8 cellular contexts compared by ENCODE assay signal in genomic region chr14:73236752-73237218, GRCh38. TPM values are rescaled to one million over a fixed set of nuclear protein-coding genes. Genes with fewer than 3 reads are reported as not detected.
DNase-seq lines count a peak whose midpoint lies in the region; ATAC-seq, FAIRE-seq and TF ChIP-seq lines count a peak whose summit lies in the region.

No MANE protein-coding gene starts in this region.

- H3K4ac ChIP-seq in mesendoderm (ENCODE audit: low read depth, low read length): no peak overlapping the region

- H3K27me3 Mint-ChIP-seq in astrocyte (ENCODE audit: low read depth, unreplicated experiment): peaks cover 24% of the 10 kb centered on the region

- FAIRE-seq in astrocyte (lab: Jason Lieb, UNC): no peak

- H3K9me3 ChIP-seq in left ventricle myocardium inferior (replicated peaks): no peaks in the 10 kb centered on the region
- H3K9me3 ChIP-seq in astrocyte (ENCODE audit: insufficient read depth, low read depth, low read length): no peaks in the 10 kb centered on the region

- H3K4me1 Mint-ChIP-seq in astrocyte (ENCODE audit: low read depth, unreplicated experiment): peaks cover 52% of the 10 kb centered on the region

- no peak overlapping the region for H2BK5ac ChIP-seq in mesendoderm (ENCODE audit: low read length)

- DNase-seq in left ventricle myocardium inferior (no peak), Right ventricle myocardium superior (no peak), astrocyte (ENCODE audit: low read depth) (no peak), mesendoderm (peak; percentile 11), brain microvascular endothelial cell (no peak), omental fat pad (ENCODE audit: low spot score) (no peak), G401 (ENCODE audit: low spot score) (no peak)

- no peak overlapping the region for H2BK120ac ChIP-seq in mesendoderm (ENCODE audit: low read depth, low read length)

- no peaks in the 10 kb centered on the region for H3K36me3 Mint-ChIP-seq in astrocyte (ENCODE audit: low read depth, unreplicated experiment)

- H3K27ac ChIP-seq in left ventricle myocardium inferior (replicated peaks) (no peak overlapping the region), astrocyte (ENCODE audit: low read depth, low read length) (no peak overlapping the region), mesendoderm (ENCODE audit: low read depth, low read length) (no peak overlapping the region), brain microvascular endothelial cell (no peak overlapping the region)

- H3K79me1 ChIP-seq in mesendoderm (ENCODE audit: low read length): no peaks in the 10 kb centered on the region

- no peak overlapping the region for H4K8ac ChIP-seq in mesendoderm (ENCODE audit: low read depth, low read length)

- H2AK5ac ChIP-seq in mesendoderm (ENCODE audit: low read length): no peak overlapping the region

- H3K79me2 ChIP-seq in astrocyte (ENCODE audit: insufficient read depth, low read length): no peaks in the 10 kb centered on the region
- no peaks in the 10 kb centered on the region for H3K79me2 ChIP-seq in mesendoderm (ENCODE audit: control insufficient read depth, insufficient read depth, low read length)

- peaks cover 10% of the 10 kb centered on the region for H4K20me1 ChIP-seq in astrocyte (ENCODE audit: insufficient read depth, low read length)

- peak overlapping the region; percentile 0 for H3K27ac Mint-ChIP-seq in astrocyte (ENCODE audit: unreplicated experiment)

- no peak overlapping the region for H2BK15ac ChIP-seq in mesendoderm (replicated peaks; ENCODE audit: low read depth)

- H3K18ac ChIP-seq in mesendoderm (ENCODE audit: low read length): no peak overlapping the region

- H3K4me3 Mint-ChIP-seq in astrocyte (ENCODE audit: unreplicated experiment): peak overlapping the region; percentile 76

- no peak for ATAC-seq in Right ventricle myocardium superior (ENCODE audit: poor library complexity)
- no peak for ATAC-seq in SK-N-SH treated with all-trans-retinoic acid at 6 μM for 48 hours
- ATAC-seq in omental fat pad (ENCODE audit: low FRiP score): no peak

- H3K9me3 Mint-ChIP-seq in astrocyte (ENCODE audit: unreplicated experiment): no peaks in the 10 kb centered on the region

- H3K4me3 ChIP-seq in left ventricle myocardium inferior (peak overlapping the region; percentile 70), astrocyte (ENCODE audit: insufficient read depth, low read depth, low read length) (no peak overlapping the region), mesendoderm (ENCODE audit: low read length) (no peak overlapping the region), brain microvascular endothelial cell (ENCODE audit: low read depth, low read length) (no peak overlapping the region)

- in situ Hi-C loops in brain microvascular endothelial cell (cut with HindIII; ENCODE audit: low pct_ligation_motif_present, low sequenced_read_pairs) (no loop called here), G401 (cut with HindIII; ENCODE audit: low sequenced_read_pairs) (no loop called here)

- peaks cover 50% of the 10 kb centered on the region for H3K4me1 ChIP-seq in left ventricle myocardium inferior
- peaks cover 26% of the 10 kb centered on the region for H3K4me1 ChIP-seq in astrocyte (ENCODE audit: insufficient read depth, low read length)
- H3K4me1 ChIP-seq in mesendoderm (ENCODE audit: control insufficient read depth, low read depth, low read length): peaks cover 5% of the 10 kb centered on the region

- H3K27me3 ChIP-seq in left ventricle myocardium inferior (ENCODE audit: low read depth): peaks cover 86% of the 10 kb centered on the region
- H3K27me3 ChIP-seq in astrocyte (ENCODE audit: insufficient read depth, low read length): peaks cover 51% of the 10 kb centered on the region
- peaks cover 31% of the 10 kb centered on the region for H3K27me3 ChIP-seq in mesendoderm (ENCODE audit: insufficient read depth, low read length, poor library complexity)
- peaks cover 13% of the 10 kb centered on the region for H3K27me3 ChIP-seq in brain microvascular endothelial cell (replicated peaks)

- H3K36me3 ChIP-seq in left ventricle myocardium inferior (no peaks in the 10 kb centered on the region), astrocyte (ENCODE audit: insufficient read depth, low read length) (no peaks in the 10 kb centered on the region), mesendoderm (ENCODE audit: control insufficient read depth, insufficient read depth, low read length) (no peaks in the 10 kb centered on the region), brain microvascular endothelial cell (replicated peaks) (no peaks in the 10 kb centered on the region)

- no peak overlapping the region for H2AFZ ChIP-seq in astrocyte (ENCODE audit: low read depth, low read length)

- H3K4me2 ChIP-seq in astrocyte (ENCODE audit: low read length) (peak overlapping the region; percentile 84), mesendoderm (ENCODE audit: low read length) (no peak overlapping the region)

- no peak overlapping the region for H4K5ac ChIP-seq in mesendoderm (ENCODE audit: low read length)

- no peak overlapping the region for H3K56ac ChIP-seq in mesendoderm (ENCODE audit: low read length)

- H3K23ac ChIP-seq in mesendoderm (ENCODE audit: low read length): peak overlapping the region; percentile 15

- intact Hi-C loops in left ventricle myocardium inferior (cut with micrococcal nuclease): no loop called here
- intact Hi-C loops in Right ventricle myocardium superior (cut with DNase I): no loop called here

- H3K9ac ChIP-seq in astrocyte (ENCODE audit: low read length): no peak overlapping the region
- no peak overlapping the region for H3K9ac ChIP-seq in mesendoderm (ENCODE audit: low read length)

- no CpG with 5 or more reads among the region's 7 CpGs for WGBS in mesendoderm (ENCODE audit: extremely low coverage, insufficient coverage, low lambda C conversion rate)

- TF ChIP-seq CTCF in left ventricle myocardium inferior (IDR thresholded peaks at IDR 0.05; ENCODE audit: borderline replicate concordance): no peak
- no peak for TF ChIP-seq CTCF in astrocyte (IDR thresholded peaks at IDR 0.05; ENCODE audit: insufficient read depth, low read depth, low read length)
- no peak for TF ChIP-seq CTCF in brain microvascular endothelial cell (IDR thresholded peaks at IDR 0.05; ENCODE audit: low read depth, low read length, missing control alignments)
- TF ChIP-seq CTCF in omental fat pad (IDR thresholded peaks at IDR 0.05): no peak

TF ChIP-seq in SK-N-SH treated with all-trans-retinoic acid at 6 μM for 48 hours, 23 proteins besides CTCF, POLR2A, EP300 and RAD21 (continues in another document):
- TF ChIP-seq ZNF565 (CRISPR knock-in tag; conservative IDR thresholded peaks at IDR 0.05; ENCODE audit: low read depth) (no peak), PPARA (CRISPR knock-in tag; IDR thresholded peaks at IDR 0.05; ENCODE audit: borderline replicate concordance) (no peak), ZFP30 (CRISPR knock-in tag; IDR thresholded peaks at IDR 0.05) (no peak), RARB (CRISPR knock-in tag; IDR thresholded peaks at IDR 0.05) (no peak), GLIS3 (CRISPR knock-in tag; IDR thresholded peaks at IDR 0.05) (no peak), TCF4 (CRISPR knock-in tag; IDR thresholded peaks at IDR 0.05; ENCODE audit: borderline replicate concordance) (no peak), BACH2 (CRISPR knock-in tag; IDR thresholded peaks at IDR 0.05; ENCODE audit: borderline replicate concordance) (no peak), ZFP3 (CRISPR knock-in tag; IDR thresholded peaks at IDR 0.05) (no peak), ESRRG (CRISPR knock-in tag; IDR thresholded peaks at IDR 0.05) (no peak), CSDC2 (CRISPR knock-in tag; IDR thresholded peaks at IDR 0.05) (no peak), OSR1 (CRISPR knock-in tag; IDR thresholded peaks at IDR 0.05) (no peak), SNAI2 (CRISPR knock-in tag; IDR thresholded peaks at IDR 0.05) (no peak)
- TF ChIP-seq, protein P1, sequence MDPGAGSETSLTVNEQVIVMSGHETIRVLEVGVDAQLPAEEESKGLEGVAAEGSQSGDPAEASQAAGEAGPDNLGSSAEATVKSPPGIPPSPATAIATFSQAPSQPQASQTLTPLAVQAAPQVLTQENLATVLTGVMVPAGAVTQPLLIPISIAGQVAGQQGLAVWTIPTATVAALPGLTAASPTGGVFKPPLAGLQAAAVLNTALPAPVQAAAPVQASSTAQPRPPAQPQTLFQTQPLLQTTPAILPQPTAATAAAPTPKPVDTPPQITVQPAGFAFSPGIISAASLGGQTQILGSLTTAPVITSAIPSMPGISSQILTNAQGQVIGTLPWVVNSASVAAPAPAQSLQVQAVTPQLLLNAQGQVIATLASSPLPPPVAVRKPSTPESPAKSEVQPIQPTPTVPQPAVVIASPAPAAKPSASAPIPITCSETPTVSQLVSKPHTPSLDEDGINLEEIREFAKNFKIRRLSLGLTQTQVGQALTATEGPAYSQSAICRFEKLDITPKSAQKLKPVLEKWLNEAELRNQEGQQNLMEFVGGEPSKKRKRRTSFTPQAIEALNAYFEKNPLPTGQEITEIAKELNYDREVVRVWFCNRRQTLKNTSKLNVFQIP (CRISPR knock-in tag; IDR thresholded peaks at IDR 0.05; ENCODE audit: borderline replicate concordance, low read depth): no peak
- TF ChIP-seq, protein P2, sequence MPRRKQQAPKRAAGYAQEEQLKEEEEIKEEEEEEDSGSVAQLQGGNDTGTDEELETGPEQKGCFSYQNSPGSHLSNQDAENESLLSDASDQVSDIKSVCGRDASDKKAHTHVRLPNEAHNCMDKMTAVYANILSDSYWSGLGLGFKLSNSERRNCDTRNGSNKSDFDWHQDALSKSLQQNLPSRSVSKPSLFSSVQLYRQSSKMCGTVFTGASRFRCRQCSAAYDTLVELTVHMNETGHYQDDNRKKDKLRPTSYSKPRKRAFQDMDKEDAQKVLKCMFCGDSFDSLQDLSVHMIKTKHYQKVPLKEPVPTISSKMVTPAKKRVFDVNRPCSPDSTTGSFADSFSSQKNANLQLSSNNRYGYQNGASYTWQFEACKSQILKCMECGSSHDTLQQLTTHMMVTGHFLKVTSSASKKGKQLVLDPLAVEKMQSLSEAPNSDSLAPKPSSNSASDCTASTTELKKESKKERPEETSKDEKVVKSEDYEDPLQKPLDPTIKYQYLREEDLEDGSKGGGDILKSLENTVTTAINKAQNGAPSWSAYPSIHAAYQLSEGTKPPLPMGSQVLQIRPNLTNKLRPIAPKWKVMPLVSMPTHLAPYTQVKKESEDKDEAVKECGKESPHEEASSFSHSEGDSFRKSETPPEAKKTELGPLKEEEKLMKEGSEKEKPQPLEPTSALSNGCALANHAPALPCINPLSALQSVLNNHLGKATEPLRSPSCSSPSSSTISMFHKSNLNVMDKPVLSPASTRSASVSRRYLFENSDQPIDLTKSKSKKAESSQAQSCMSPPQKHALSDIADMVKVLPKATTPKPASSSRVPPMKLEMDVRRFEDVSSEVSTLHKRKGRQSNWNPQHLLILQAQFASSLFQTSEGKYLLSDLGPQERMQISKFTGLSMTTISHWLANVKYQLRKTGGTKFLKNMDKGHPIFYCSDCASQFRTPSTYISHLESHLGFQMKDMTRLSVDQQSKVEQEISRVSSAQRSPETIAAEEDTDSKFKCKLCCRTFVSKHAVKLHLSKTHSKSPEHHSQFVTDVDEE (CRISPR knock-in tag; IDR thresholded peaks at IDR 0.05): no peak

RNA-seq across cellular contexts. Expression of gene PAPLN, which starts 0.5 kb away (rescaled TPM):
- total RNA-seq in left ventricle myocardium inferior (1.2 TPM), Right ventricle myocardium superior (2.5 TPM), astrocyte (5.0 and 9.1 TPM in 2 replicates), omental fat pad (10 to 100 TPM; 15.4 to 82.6 (median 34.1) TPM)
- 0.14 TPM for polyA plus RNA-seq in mesendoderm (2013, experiment 1 of 2)
- polyA plus RNA-seq in mesendoderm (2013, experiment 2 of 2): 0.11 TPM
- total RNA-seq in G401 (2014; rRNA removed; shearing (Covaris generic)): not detected in 2 replicates
